8 cellular contexts compared by ENCODE assay signal in the genomic region with DNA sequence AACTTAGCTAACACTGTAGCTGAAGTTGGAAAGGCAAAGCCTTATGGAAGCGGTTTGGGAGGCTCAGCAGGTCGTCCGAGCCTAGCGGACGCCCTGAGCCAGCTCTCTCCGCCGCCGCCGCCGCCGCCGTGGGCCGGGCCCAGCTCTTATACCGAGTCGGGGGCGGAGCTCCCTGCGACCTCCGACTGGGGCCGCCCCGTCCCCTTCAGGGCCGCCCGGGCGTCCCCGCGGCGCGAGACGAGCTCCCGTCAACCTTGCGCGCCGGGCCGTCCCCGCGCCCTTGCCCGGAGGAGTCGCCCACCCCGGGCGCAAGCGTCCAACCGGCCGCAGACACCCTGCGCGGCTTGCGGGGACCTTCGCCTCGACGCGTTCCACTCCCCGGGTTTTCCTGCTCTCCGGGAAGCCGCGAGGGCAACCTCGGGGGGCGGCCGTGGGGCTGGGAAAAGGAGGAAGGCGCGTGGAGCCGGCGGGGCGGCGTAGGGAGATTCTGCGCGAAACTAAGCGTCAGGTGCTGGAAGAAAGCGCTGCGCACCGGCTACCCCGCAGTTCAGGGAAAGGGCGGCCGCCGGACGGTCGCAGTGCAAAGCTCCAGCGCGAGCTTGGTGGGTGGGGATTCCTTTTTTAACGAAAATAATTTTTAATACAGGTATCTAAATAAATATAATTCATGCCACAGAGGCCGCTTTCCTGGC. TPM values are rescaled to one million over a fixed set of nuclear protein-coding genes. Genes with fewer than 3 reads are reported as not detected.
DNase-seq lines count a peak whose midpoint lies in the region; ATAC-seq and TF ChIP-seq lines count a peak whose summit lies in the region.

A gene with protein sequence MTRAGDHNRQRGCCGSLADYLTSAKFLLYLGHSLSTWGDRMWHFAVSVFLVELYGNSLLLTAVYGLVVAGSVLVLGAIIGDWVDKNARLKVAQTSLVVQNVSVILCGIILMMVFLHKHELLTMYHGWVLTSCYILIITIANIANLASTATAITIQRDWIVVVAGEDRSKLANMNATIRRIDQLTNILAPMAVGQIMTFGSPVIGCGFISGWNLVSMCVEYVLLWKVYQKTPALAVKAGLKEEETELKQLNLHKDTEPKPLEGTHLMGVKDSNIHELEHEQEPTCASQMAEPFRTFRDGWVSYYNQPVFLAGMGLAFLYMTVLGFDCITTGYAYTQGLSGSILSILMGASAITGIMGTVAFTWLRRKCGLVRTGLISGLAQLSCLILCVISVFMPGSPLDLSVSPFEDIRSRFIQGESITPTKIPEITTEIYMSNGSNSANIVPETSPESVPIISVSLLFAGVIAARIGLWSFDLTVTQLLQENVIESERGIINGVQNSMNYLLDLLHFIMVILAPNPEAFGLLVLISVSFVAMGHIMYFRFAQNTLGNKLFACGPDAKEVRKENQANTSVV (minus strand): TSS at position 125 of the 692 bp plus-strand sequence. CDS start 326 bp downstream, outside the sequence.

- H3K27me3 ChIP-seq in adrenal gland: no peaks in the 10 kb centered on the region
- H3K27me3 ChIP-seq in uterus: no peaks in the 10 kb centered on the region

- TF ChIP-seq POLR2A in adrenal gland (IDR thresholded peaks at IDR 0.05) (peak; percentile 96 to 98), uterus (IDR thresholded peaks at IDR 0.05) (peak; percentile 85 to 96)

- intact Hi-C loops in adrenal gland (cut with DNase I) (loop anchor here (2.0 to 10.0 kb wide), 2 partner anchors 14 to 54 kb away; no protein-coding TSS in a partner anchor), left ventricle myocardium superior (cut with micrococcal nuclease) (no loop called here), posterior vena cava (cut with DNase I) (no loop called here), uterus (cut with DNase I; ENCODE audit: low total_unique reads) (no loop called here)

- H3K4me1 ChIP-seq in adrenal gland (replicated peaks in 1 of 2): peaks cover 13 to 38% of the 10 kb centered on the region in 2 donors
- H3K4me1 ChIP-seq in uterus: no peaks in the 10 kb centered on the region

- TF ChIP-seq CTCF in adrenal gland (IDR thresholded peaks at IDR 0.05) (peak in 1 of 6 experiments; percentile 6), uterus (IDR thresholded peaks at IDR 0.05) (peak in 2 of 4 experiments; percentile 6 to 27)

- 0 to 1% (median 0%) methylated on average over 36 to 78 of the region's 78 CpGs for WGBS in adrenal gland, 4 donors

- H3K4me3 ChIP-seq in adrenal gland (peak within 1 kb of the TSS; percentile 38 to 97 (median 84)), uterus (peak within 1 kb of the TSS; percentile 56 to 80)

- H3K27ac ChIP-seq in adrenal gland (peak within 1 kb of the TSS; percentile 83 to 96 (median 89)), uterus (peak within 1 kb of the TSS; percentile 94 to 98)

- peaks cover 0 to 31% of the 10 kb centered on the region in 2 donors for H3K36me3 ChIP-seq in adrenal gland (replicated peaks in 1 of 2)
- no peaks in the 10 kb centered on the region for H3K36me3 ChIP-seq in uterus

- H3K9me3 ChIP-seq in adrenal gland (replicated peaks in 1 of 3) (no peaks in the 10 kb centered on the region), uterus (no peaks in the 10 kb centered on the region)

- ATAC-seq in GM19463 (IDR thresholded peaks at IDR 0.05; ENCODE audit: unreplicated experiment): peak; percentile 73
- ATAC-seq in left ventricle myocardium superior: peak; percentile 99

- DNase-seq in Ammon's horn (ENCODE audit: low spot score): peak; percentile 70
- DNase-seq in HuH-7.5 (ENCODE audit: low spot score): peak; percentile 62
- DNase-seq in SW480 (ENCODE audit: low spot score): peak; percentile 68
- peak; percentile 86 to 94 (median 88) for DNase-seq in adrenal gland
- peak; percentile 93 for DNase-seq in left ventricle myocardium superior
- DNase-seq in posterior vena cava (ENCODE audit: low spot score): peak; percentile 94
- peak; percentile 83 to 87 for DNase-seq in uterus

RNA-seq across cellular contexts. Expression of the gene that starts here (rescaled TPM):
- total RNA-seq in adrenal gland: 1,000 to 10,000 TPM in 5 of 8 donors, 100 to 1,000 TPM in 2, 10 to 100 TPM in 1; 84.1 to 3,561 (median 1,319) TPM
- 100 to 1,000 TPM; 115 to 215 (median 154) TPM for polyA plus RNA-seq in adrenal gland
- 57.5 TPM for total RNA-seq in left ventricle myocardium superior
- 10 to 100 TPM; 43.8 to 72.0 TPM for total RNA-seq in posterior vena cava
- 100 to 1,000 TPM in 3 of 4 donors, 10 to 100 TPM in 1; 87.1 to 252 (median 176) TPM for total RNA-seq in uterus

Comparison
In these comparisons a context has a peak if more than half of its experiments do, and no peak if none do; other contexts are left out.
1. Peak in every context shown above with its lines: DNase-seq, ATAC-seq, H3K4me3 ChIP-seq and H3K27ac ChIP-seq.
2. intact Hi-C loops: an anchor here in adrenal gland (2.0 to 10.0 kb wide); none called in left ventricle myocardium superior, posterior vena cava and uterus.